Comparison of ENCODE assay signal across 8 cellular contexts in the genomic region with DNA sequence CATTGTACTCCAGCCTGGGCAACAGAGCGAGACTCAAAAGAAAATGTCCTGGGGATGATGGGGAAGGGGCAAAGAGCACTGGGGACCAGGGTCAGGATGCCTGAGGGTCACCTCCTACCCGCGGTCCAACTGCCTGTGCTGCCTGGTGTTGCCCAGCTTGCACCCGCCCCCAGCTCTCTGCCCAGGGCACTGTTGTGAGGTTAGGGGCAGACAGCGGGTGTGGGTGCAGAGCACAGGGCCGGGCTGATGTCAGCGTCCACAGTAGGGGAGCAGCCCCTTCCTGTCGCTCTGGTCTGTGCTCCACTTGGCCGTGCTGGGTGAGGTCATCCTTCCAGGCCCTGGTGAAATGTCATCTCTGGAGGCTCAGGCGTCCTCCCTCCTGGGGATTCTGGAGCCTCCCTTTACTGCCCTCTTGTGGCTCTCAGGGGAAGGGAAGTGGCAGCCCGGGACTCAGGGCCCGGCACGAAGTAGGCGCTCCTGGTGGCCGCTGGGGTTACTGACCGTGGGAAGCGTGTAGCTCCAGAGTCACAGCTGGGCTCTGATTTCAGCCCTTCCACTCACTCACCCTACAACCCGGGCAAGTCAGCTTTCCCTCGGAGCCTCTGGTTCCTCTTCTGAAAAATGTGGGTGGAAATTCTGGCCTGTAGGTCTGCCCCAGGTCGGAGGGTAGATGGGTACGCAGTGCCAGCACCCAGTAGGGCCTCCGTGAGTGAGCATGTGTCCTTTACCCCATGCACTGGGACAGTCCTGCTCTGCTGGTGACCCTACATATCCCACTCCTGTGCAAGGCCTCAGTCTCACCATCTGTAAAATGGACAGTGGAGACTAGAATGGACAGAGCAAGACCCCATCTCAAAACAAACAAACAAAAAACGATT. TPM values are rescaled to one million over a fixed set of nuclear protein-coding genes. Genes with fewer than 3 reads are reported as not detected.
DNase-seq lines count a peak whose midpoint lies in the region; ATAC-seq, FAIRE-seq and TF ChIP-seq lines count a peak whose summit lies in the region.

No MANE protein-coding gene starts in this region.

- H3K9ac ChIP-seq in HepG2 (ENCODE audit: insufficient read depth, low read depth, low read length): 0 out of 2 replicates have a peak overlapping the region, but pooled peaks have one; percentile 25

- H3K27me3 Mint-ChIP-seq in chondrocyte (ENCODE audit: low read depth): no peaks in the 10 kb centered on the region

- peak; percentile 59 for ATAC-seq in HG03097 (IDR thresholded peaks at IDR 0.05; ENCODE audit: low FRiP score, unreplicated experiment)
- peak; percentile 91 for ATAC-seq in HepG2

- no peak overlapping the region for H2AFZ ChIP-seq in HepG2 (ENCODE audit: low read length)

- peak; percentile 93 for TF ChIP-seq RAD21 in HepG2 (CRISPR knock-in tag; IDR thresholded peaks at IDR 0.05)

- H3K4me2 ChIP-seq in HepG2 (ENCODE audit: low read depth, low read length): peak overlapping the region; percentile 48

- H3K4me1 Mint-ChIP-seq in chondrocyte (ENCODE audit: low read depth): peaks cover 19% of the 10 kb centered on the region

- peak overlapping the region; percentile 69 for H3K27ac Mint-ChIP-seq in chondrocyte (ENCODE audit: unreplicated experiment)

- BruUV-seq in HepG2 (replicated peaks; lab: Mats Ljungman, UMichigan): no TSS peak

- intact Hi-C loops in HepG2 (cut with micrococcal nuclease; ENCODE audit: unreplicated experiment): no loop called here

- H4K20me1 ChIP-seq in HepG2 (ENCODE audit: insufficient read depth, low read length): peaks cover 3% of the 10 kb centered on the region

- H3K9me3 Mint-ChIP-seq in chondrocyte (ENCODE audit: low read depth): no peaks in the 10 kb centered on the region

- peak; percentile 99 for TF ChIP-seq CTCF in 22Rv1 (IDR thresholded peaks at IDR 0.05)
- peak; percentile 93 for TF ChIP-seq CTCF in GM13977 (IDR thresholded peaks at IDR 0.05; ENCODE audit: extremely low read depth, insufficient read depth, missing control alignments)
- peak; percentile 99 for TF ChIP-seq CTCF in chondrocyte (IDR thresholded peaks at IDR 0.05)
- TF ChIP-seq CTCF in HepG2 (CRISPR knock-in tag; IDR thresholded peaks at IDR 0.05): peak; percentile 97

- H3K9me3 ChIP-seq in HepG2 (ENCODE audit: low read length): no peaks in the 10 kb centered on the region

- in situ Hi-C loops in GM13977 (cut with MboI; ENCODE audit: low pct_unique_long_range_greater_than_20kb, low sequenced_read_pairs, unreplicated experiment): no loop called here
- in situ Hi-C loops in HepG2 (cut with HindIII; ENCODE audit: extremely low pct_ligation_motif_present, low pct_unique_long_range_greater_than_20kb): no loop called here

- H3K27ac ChIP-seq in 22Rv1 (peak overlapping the region; percentile 47), HepG2 (ENCODE audit: extremely low read length, insufficient read depth, low read length) (peak overlapping the region; percentile 49)

- POLR2A ChIA-PET in HepG2 (lab: Yijun Ruan, JAX): interaction anchor here (1.2 to 1.4 kb wide), 2 partner anchors 8 to 9 kb away, joined by 5 to 9 read pairs; no protein-coding TSS in a partner anchor

- FAIRE-seq in HepG2 (lab: Jason Lieb, UNC): peak; percentile 88

- WGBS in HepG2 (ENCODE audit: low lambda C conversion rate): 68% methylated on average over 6 of the region's 23 CpGs

- no peaks in the 10 kb centered on the region for H3K36me3 Mint-ChIP-seq in chondrocyte (ENCODE audit: low read depth)

- H3K4me1 ChIP-seq in HepG2 (ENCODE audit: insufficient read depth, low read length): peaks cover 67% of the 10 kb centered on the region

- no peak overlapping the region for H3K4me3 Mint-ChIP-seq in chondrocyte (ENCODE audit: unreplicated experiment)

- TF ChIP-seq EP300 in HepG2 (IDR thresholded peaks at IDR 0.05; ENCODE audit: low read depth in 2 of 2, low read length in 2 of 2) (no peak), HepG2 (CRISPR knock-in tag; IDR thresholded peaks at IDR 0.05; ENCODE audit: borderline replicate concordance) (no peak)

- H3K36me3 ChIP-seq in HepG2 (replicated peaks in 1 of 2; ENCODE audit: control insufficient read depth in 1 of 2, insufficient read depth in 2 of 2, low read length in 2 of 2): peaks cover 3 to 6% of the 10 kb centered on the region in 2 experiments; a peak in 2 of 5 replicates

- no peak overlapping the region; a peak in 1 of 6 replicates for H3K4me3 ChIP-seq in HepG2 (replicated peaks in 1 of 3; ENCODE audit: insufficient read depth in 1 of 3, low read depth in 2 of 3, low read length in 3 of 3)

- no peaks in the 10 kb centered on the region; a peak in 1 of 5 replicates for H3K27me3 ChIP-seq in HepG2 (ENCODE audit: control insufficient read depth in 1 of 2, insufficient read depth in 2 of 2, low read length in 2 of 2)

- peaks cover 44% of the 10 kb centered on the region for H3K79me2 ChIP-seq in HepG2 (ENCODE audit: insufficient read depth, low read length)

- CTCF ChIA-PET in HepG2 (lab: Yijun Ruan, JAX; ENCODE audit: low intra/inter-chr PET ratio, low total read pairs): interaction anchor here (0.7 to 1.6 kb wide), 8 partner anchors 9 to 58 kb away, joined by 3 to 10 read pairs (median 4); a partner anchor contains a TSS

- TF ChIP-seq POLR2A in HepG2 (IDR thresholded peaks at IDR 0.05; ENCODE audit: insufficient read depth in 1 of 2, low read depth in 2 of 2, low read length in 2 of 2): no peak

- peak; percentile 86 for DNase-seq in GM13977 (ENCODE audit: low spot score)
- DNase-seq in NCI-H524 (lab: John Stamatoyannopoulos, UW): peak; percentile 59 to 88
- peak; percentile 76 to 80 for DNase-seq in activated CD4-positive, alpha-beta T cell treated with anti-CD3 and anti-CD28 coated beads for 4 hours
- DNase-seq in chondrocyte (ENCODE audit: low spot score): peak; percentile 85
- DNase-seq in HepG2 (ENCODE audit: low spot score): peak; percentile 92
- peak; percentile 80 to 81 for DNase-seq in stimulated activated CD4-positive, alpha-beta T cell treated with anti-CD3 and anti-CD28 coated beads, Interleukin-4, amount 100 ng/mL, for 48 hours (ENCODE audit: low read depth in 2 of 2)

TF ChIP-seq in HepG2, 621 proteins besides CTCF, POLR2A, EP300 and RAD21 (continues in another document):
- TF ChIP-seq NFYB (CRISPR knock-in tag; IDR thresholded peaks at IDR 0.05) (no peak), ZZZ3 (CRISPR knock-in tag; IDR thresholded peaks at IDR 0.05; ENCODE audit: borderline replicate concordance) (no peak), MED1 (CRISPR knock-in tag; IDR thresholded peaks at IDR 0.05) (peak; percentile 52), NCOA1 (CRISPR knock-in tag; IDR thresholded peaks at IDR 0.05) (no peak), ZNF205 (CRISPR knock-in tag; IDR thresholded peaks at IDR 0.05) (no peak), MAZ (IDR thresholded peaks at IDR 0.05; ENCODE audit: borderline replicate concordance, low read depth, low read length) (peak; percentile 75; the same call in 1 of the 2 replicates), MAZ (CRISPR knock-in tag; IDR thresholded peaks at IDR 0.05; ENCODE audit: low read depth) (0 out of 2 replicates have a peak, but pooled peaks have one; percentile 43), PHF21A (CRISPR knock-in tag; IDR thresholded peaks at IDR 0.05) (peak; percentile 49; the same call in 1 of the 2 replicates), ZBTB38 (CRISPR knock-in tag; IDR thresholded peaks at IDR 0.05) (peak; percentile 53), ZNF709 (CRISPR knock-in tag; IDR thresholded peaks at IDR 0.05) (no peak)
- TF ChIP-seq, protein P1, sequence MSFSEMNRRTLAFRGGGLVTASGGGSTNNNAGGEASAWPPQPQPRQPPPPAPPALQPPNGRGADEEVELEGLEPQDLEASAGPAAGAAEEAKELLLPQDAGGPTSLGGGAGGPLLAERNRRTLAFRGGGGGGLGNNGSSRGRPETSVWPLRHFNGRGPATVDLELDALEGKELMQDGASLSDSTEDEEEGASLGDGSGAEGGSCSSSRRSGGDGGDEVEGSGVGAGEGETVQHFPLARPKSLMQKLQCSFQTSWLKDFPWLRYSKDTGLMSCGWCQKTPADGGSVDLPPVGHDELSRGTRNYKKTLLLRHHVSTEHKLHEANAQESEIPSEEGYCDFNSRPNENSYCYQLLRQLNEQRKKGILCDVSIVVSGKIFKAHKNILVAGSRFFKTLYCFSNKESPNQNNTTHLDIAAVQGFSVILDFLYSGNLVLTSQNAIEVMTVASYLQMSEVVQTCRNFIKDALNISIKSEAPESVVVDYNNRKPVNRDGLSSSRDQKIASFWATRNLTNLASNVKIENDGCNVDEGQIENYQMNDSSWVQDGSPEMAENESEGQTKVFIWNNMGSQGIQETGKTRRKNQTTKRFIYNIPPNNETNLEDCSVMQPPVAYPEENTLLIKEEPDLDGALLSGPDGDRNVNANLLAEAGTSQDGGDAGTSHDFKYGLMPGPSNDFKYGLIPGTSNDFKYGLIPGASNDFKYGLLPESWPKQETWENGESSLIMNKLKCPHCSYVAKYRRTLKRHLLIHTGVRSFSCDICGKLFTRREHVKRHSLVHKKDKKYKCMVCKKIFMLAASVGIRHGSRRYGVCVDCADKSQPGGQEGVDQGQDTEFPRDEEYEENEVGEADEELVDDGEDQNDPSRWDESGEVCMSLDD (CRISPR knock-in tag; IDR thresholded peaks at IDR 0.05; ENCODE audit: borderline replicate concordance): no peak

RNA-seq across cellular contexts. Expression of a gene that starts 17.3 kb away (rescaled TPM):
- 10.6 to 17.2 TPM (median 15.1 TPM) in 3 replicates for total RNA-seq in chondrocyte
- 19.4 and 27.5 TPM in 2 replicates for total RNA-seq in HepG2 (2016; rRNA removed; fragmentation: Illumina TruSeq; extraction: Trizol)
- 11.8 and 14.1 TPM in 2 replicates for total RNA-seq in HepG2 (2016; cell fraction: cytosol; rRNA removed; fragmentation: Illumina TruSeq; extraction: Trizol; ENCODE audit: low read depth)
- total RNA-seq in HepG2 (2016; cell fraction: insoluble cytoplasmic fraction; rRNA removed; fragmentation: Illumina TruSeq; extraction: Trizol): 18.0 and 27.8 TPM in 2 replicates
- total RNA-seq in HepG2 (2016; cell fraction: membrane; rRNA removed; fragmentation: Illumina TruSeq; extraction: Trizol): 20.5 and 24.3 TPM in 2 replicates
- 29.0 and 30.8 TPM in 2 replicates for total RNA-seq in HepG2 (2016; cell fraction: nucleus; rRNA removed; fragmentation: Illumina TruSeq; extraction: Trizol)
- 11.6 and 14.2 TPM in 2 replicates for polyA plus RNA-seq in HepG2 (2011; rRNA removed)
- polyA plus RNA-seq in HepG2 (2011; cell fraction: cytosol; rRNA removed): 10.6 and 15.7 TPM in 2 replicates
- 37.8 and 39.5 TPM in 2 replicates for polyA plus RNA-seq in HepG2 (2011; cell fraction: nucleus; rRNA removed)
- polyA plus RNA-seq in HepG2 (2012): 9.0 and 15.0 TPM in 2 replicates
- polyA plus RNA-seq in HepG2 (2016; cell fraction: cytosol; fragmentation: Illumina TruSeq; extraction: Trizol; ENCODE audit: low read depth): 15.7 and 19.9 TPM in 2 replicates
- 27.0 and 28.3 TPM in 2 replicates for polyA plus RNA-seq in HepG2 (2016; cell fraction: insoluble cytoplasmic fraction; fragmentation: Illumina TruSeq; extraction: Trizol; ENCODE audit: low read depth)
- polyA plus RNA-seq in HepG2 (2016; cell fraction: membrane; fragmentation: Illumina TruSeq; extraction: Trizol; ENCODE audit: low read depth): 23.3 and 25.4 TPM in 2 replicates
- 52.2 and 53.0 TPM in 2 replicates for polyA plus RNA-seq in HepG2 (2016; cell fraction: nucleus; fragmentation: Illumina TruSeq; extraction: Trizol; ENCODE audit: insufficient read depth, low read depth)
- polyA minus RNA-seq in HepG2 (2011; rRNA and poly(A)+ RNA removed; ENCODE audit: low replicate concordance): 23.9 and 28.6 TPM in 2 replicates
- 6.8 and 9.5 TPM in 2 replicates for polyA minus RNA-seq in HepG2 (2011; cell fraction: cytosol; rRNA and poly(A)+ RNA removed)
- 24.1 and 24.2 TPM in 2 replicates for polyA minus RNA-seq in HepG2 (2011; cell fraction: nucleus; rRNA and poly(A)+ RNA removed)
